Comparison of ENCODE assay signal across 1 cellular context in genomic region chr3:140699516-140700231, GRCh38.
TF ChIP-seq lines count a peak whose summit lies in the region.

No MANE protein-coding gene starts in this region.

TF ChIP-seq in HepG2, 621 proteins besides CTCF, POLR2A, EP300 and RAD21 (continued from another document):
- TF ChIP-seq ADNP (CRISPR knock-in tag; IDR thresholded peaks at IDR 0.05): no peak
- peak; percentile 90 for TF ChIP-seq FOXA1 (IDR thresholded peaks at IDR 0.05)
- TF ChIP-seq FOXA1 (CRISPR knock-in tag; IDR thresholded peaks at IDR 0.05): peak; percentile 89
- TF ChIP-seq FOXA3 (CRISPR knock-in tag; IDR thresholded peaks at IDR 0.05): peak; percentile 96
- TF ChIP-seq EHMT2 (IDR thresholded peaks at IDR 0.05; ENCODE audit: borderline replicate concordance, low read depth, low read length): no peak; the same call in 1 of the 2 replicates
- TF ChIP-seq KAT8 (CRISPR knock-in tag; IDR thresholded peaks at IDR 0.05): peak; percentile 68; the same call in 1 of the 2 replicates
- no peak for TF ChIP-seq DMTF1 (CRISPR knock-in tag; IDR thresholded peaks at IDR 0.05)
- no peak for TF ChIP-seq ZFP62 (CRISPR knock-in tag; IDR thresholded peaks at IDR 0.05)
- TF ChIP-seq, protein P1, sequence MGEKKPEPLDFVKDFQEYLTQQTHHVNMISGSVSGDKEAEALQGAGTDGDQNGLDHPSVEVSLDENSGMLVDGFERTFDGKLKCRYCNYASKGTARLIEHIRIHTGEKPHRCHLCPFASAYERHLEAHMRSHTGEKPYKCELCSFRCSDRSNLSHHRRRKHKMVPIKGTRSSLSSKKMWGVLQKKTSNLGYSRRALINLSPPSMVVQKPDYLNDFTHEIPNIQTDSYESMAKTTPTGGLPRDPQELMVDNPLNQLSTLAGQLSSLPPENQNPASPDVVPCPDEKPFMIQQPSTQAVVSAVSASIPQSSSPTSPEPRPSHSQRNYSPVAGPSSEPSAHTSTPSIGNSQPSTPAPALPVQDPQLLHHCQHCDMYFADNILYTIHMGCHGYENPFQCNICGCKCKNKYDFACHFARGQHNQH (CRISPR knock-in tag; IDR thresholded peaks at IDR 0.05): peak; percentile 86
- 0 out of 2 replicates have a peak, but pooled peaks have one; percentile 59 for TF ChIP-seq ZKSCAN8 (CRISPR knock-in tag; IDR thresholded peaks at IDR 0.05; ENCODE audit: borderline replicate concordance)
- TF ChIP-seq, protein P2, sequence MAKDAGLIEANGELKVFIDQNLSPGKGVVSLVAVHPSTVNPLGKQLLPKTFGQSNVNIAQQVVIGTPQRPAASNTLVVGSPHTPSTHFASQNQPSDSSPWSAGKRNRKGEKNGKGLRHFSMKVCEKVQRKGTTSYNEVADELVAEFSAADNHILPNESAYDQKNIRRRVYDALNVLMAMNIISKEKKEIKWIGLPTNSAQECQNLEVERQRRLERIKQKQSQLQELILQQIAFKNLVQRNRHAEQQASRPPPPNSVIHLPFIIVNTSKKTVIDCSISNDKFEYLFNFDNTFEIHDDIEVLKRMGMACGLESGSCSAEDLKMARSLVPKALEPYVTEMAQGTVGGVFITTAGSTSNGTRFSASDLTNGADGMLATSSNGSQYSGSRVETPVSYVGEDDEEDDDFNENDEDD (CRISPR knock-in tag; IDR thresholded peaks at IDR 0.05; ENCODE audit: borderline replicate concordance): no peak
- TF ChIP-seq PITX1 (CRISPR knock-in tag; IDR thresholded peaks at IDR 0.05): peak; percentile 93
- TF ChIP-seq TBX3 (IDR thresholded peaks at IDR 0.05; ENCODE audit: borderline replicate concordance): peak; percentile 93; the same call in 1 of the 2 replicates
- TF ChIP-seq, protein P3, sequence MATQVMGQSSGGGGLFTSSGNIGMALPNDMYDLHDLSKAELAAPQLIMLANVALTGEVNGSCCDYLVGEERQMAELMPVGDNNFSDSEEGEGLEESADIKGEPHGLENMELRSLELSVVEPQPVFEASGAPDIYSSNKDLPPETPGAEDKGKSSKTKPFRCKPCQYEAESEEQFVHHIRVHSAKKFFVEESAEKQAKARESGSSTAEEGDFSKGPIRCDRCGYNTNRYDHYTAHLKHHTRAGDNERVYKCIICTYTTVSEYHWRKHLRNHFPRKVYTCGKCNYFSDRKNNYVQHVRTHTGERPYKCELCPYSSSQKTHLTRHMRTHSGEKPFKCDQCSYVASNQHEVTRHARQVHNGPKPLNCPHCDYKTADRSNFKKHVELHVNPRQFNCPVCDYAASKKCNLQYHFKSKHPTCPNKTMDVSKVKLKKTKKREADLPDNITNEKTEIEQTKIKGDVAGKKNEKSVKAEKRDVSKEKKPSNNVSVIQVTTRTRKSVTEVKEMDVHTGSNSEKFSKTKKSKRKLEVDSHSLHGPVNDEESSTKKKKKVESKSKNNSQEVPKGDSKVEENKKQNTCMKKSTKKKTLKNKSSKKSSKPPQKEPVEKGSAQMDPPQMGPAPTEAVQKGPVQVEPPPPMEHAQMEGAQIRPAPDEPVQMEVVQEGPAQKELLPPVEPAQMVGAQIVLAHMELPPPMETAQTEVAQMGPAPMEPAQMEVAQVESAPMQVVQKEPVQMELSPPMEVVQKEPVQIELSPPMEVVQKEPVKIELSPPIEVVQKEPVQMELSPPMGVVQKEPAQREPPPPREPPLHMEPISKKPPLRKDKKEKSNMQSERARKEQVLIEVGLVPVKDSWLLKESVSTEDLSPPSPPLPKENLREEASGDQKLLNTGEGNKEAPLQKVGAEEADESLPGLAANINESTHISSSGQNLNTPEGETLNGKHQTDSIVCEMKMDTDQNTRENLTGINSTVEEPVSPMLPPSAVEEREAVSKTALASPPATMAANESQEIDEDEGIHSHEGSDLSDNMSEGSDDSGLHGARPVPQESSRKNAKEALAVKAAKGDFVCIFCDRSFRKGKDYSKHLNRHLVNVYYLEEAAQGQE (IDR thresholded peaks at IDR 0.05; ENCODE audit: borderline replicate concordance in 1 of 2, low read depth in 1 of 2, low read length in 2 of 2): peak in 1 of 2 experiments; percentile 63; a peak in 2 of 4 replicates
- TF ChIP-seq ZNF557 (CRISPR knock-in tag; IDR thresholded peaks at IDR 0.05): no peak
- peak; percentile 73 for TF ChIP-seq FOSL2 (CRISPR knock-in tag; IDR thresholded peaks at IDR 0.05)
- peak; percentile 47; the same call in 1 of the 2 replicates for TF ChIP-seq MEIS2 (CRISPR knock-in tag; IDR thresholded peaks at IDR 0.05)
- TF ChIP-seq ZBTB38 (CRISPR knock-in tag; IDR thresholded peaks at IDR 0.05): no peak
- peak; percentile 66 for TF ChIP-seq IRF2 (CRISPR knock-in tag; IDR thresholded peaks at IDR 0.05)
- no peak for TF ChIP-seq CENPX (CRISPR knock-in tag; IDR thresholded peaks at IDR 0.05)
- TF ChIP-seq XRCC5 (optimal IDR thresholded peaks at IDR 0.05; ENCODE audit: low read length): peak; percentile 21
- TF ChIP-seq, protein P4, sequence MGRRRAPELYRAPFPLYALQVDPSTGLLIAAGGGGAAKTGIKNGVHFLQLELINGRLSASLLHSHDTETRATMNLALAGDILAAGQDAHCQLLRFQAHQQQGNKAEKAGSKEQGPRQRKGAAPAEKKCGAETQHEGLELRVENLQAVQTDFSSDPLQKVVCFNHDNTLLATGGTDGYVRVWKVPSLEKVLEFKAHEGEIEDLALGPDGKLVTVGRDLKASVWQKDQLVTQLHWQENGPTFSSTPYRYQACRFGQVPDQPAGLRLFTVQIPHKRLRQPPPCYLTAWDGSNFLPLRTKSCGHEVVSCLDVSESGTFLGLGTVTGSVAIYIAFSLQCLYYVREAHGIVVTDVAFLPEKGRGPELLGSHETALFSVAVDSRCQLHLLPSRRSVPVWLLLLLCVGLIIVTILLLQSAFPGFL (CRISPR knock-in tag; IDR thresholded peaks at IDR 0.05): no peak
- peak; percentile 95 for TF ChIP-seq GATAD2A (CRISPR knock-in tag; IDR thresholded peaks at IDR 0.05)
- TF ChIP-seq ZBTB21 (CRISPR knock-in tag; IDR thresholded peaks at IDR 0.05): no peak
- no peak for TF ChIP-seq ZNF558 (CRISPR knock-in tag; IDR thresholded peaks at IDR 0.05; ENCODE audit: borderline replicate concordance)
- TF ChIP-seq, protein P5, sequence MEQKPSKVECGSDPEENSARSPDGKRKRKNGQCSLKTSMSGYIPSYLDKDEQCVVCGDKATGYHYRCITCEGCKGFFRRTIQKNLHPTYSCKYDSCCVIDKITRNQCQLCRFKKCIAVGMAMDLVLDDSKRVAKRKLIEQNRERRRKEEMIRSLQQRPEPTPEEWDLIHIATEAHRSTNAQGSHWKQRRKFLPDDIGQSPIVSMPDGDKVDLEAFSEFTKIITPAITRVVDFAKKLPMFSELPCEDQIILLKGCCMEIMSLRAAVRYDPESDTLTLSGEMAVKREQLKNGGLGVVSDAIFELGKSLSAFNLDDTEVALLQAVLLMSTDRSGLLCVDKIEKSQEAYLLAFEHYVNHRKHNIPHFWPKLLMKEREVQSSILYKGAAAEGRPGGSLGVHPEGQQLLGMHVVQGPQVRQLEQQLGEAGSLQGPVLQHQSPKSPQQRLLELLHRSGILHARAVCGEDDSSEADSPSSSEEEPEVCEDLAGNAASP (CRISPR knock-in tag; IDR thresholded peaks at IDR 0.05; ENCODE audit: borderline replicate concordance): peak; percentile 93; the same call in 1 of the 2 replicates
- TF ChIP-seq ZNF124 (CRISPR knock-in tag; IDR thresholded peaks at IDR 0.05): 0 out of 2 replicates have a peak, but pooled peaks have one; percentile 60
- TF ChIP-seq LCORL (IDR thresholded peaks at IDR 0.05): peak; percentile 66; the same call in 1 of the 2 replicates
- TF ChIP-seq LCORL (CRISPR knock-in tag; IDR thresholded peaks at IDR 0.05): no peak; the same call in 1 of the 2 replicates
- TF ChIP-seq REXO4 (CRISPR knock-in tag; IDR thresholded peaks at IDR 0.05; ENCODE audit: borderline replicate concordance): no peak
- TF ChIP-seq ZNF816 (CRISPR knock-in tag; IDR thresholded peaks at IDR 0.05; ENCODE audit: borderline replicate concordance): peak; percentile 81; the same call in 1 of the 2 replicates
- 0 out of 2 replicates have a peak, but pooled peaks have one; percentile 28 for TF ChIP-seq REL (CRISPR knock-in tag; conservative IDR thresholded peaks at IDR 0.05)
- TF ChIP-seq SYNCRIP (IDR thresholded peaks at IDR 0.05; ENCODE audit: insufficient read depth, low read depth, low read length): no peak
- peak; percentile 81 for TF ChIP-seq RCOR2 (CRISPR knock-in tag; IDR thresholded peaks at IDR 0.05)
- no peak for TF ChIP-seq ZNF34 (CRISPR knock-in tag; IDR thresholded peaks at IDR 0.05; ENCODE audit: borderline replicate concordance)
- peak; percentile 22; the same call in 1 of the 2 replicates for TF ChIP-seq TRIM24 (CRISPR knock-in tag; IDR thresholded peaks at IDR 0.05)
- peak; percentile 98 for TF ChIP-seq NCOA2 (CRISPR knock-in tag; IDR thresholded peaks at IDR 0.05)
